Comparison of ENCODE assay signal across 18 cellular contexts in genomic region chr2:226669905-226670304, GRCh38.
DNase-seq lines count a peak whose midpoint lies in the region; ATAC-seq, FAIRE-seq and TF ChIP-seq lines count a peak whose summit lies in the region.
"Had no signal": no experiment of that assay in that cellular context is flagged by ENCODE, and none has a peak within 500 bp of the region (broad histone marks: within the 10 kb centered on the region; RNA-seq: fewer than 3 reads in every experiment).

No MANE protein-coding gene starts in this region.

- no peaks in the 10 kb centered on the region for H3K9me3 ChIP-seq in K562 (replicated peaks; ENCODE audit: control insufficient read depth, insufficient read depth, low read depth, low read length)
- no peaks in the 10 kb centered on the region for H3K9me3 ChIP-seq in transverse colon
- H3K9me3 ChIP-seq: thoracic aorta had no signal

- H3K9ac ChIP-seq in K562 (ENCODE audit: insufficient read depth in 1 of 2, low read depth in 2 of 2, low read length in 2 of 2) = no peak overlapping the region
- H3K9ac ChIP-seq: KMS-11 had no signal

- TF ChIP-seq EP300 in K562 (IDR thresholded peaks at IDR 0.05; ENCODE audit: low read length) = no peak
- no peak for TF ChIP-seq EP300 in transverse colon (IDR thresholded peaks at IDR 0.05; ENCODE audit: low read depth)

- no peak for FAIRE-seq in K562 (lab: Jason Lieb, UNC)

- H3K4me1 ChIP-seq in K562 (replicated peaks in 1 of 2; ENCODE audit: control insufficient read depth in 2 of 2, insufficient read depth in 2 of 2, low read length in 2 of 2) = no peaks in the 10 kb centered on the region; a peak in 1 of 5 replicates
- H3K4me1 ChIP-seq in transverse colon = peaks cover 0 to 7% (median 0%) of the 10 kb centered on the region in 4 donors

- no peaks in the 10 kb centered on the region for H3K79me2 ChIP-seq in K562 (ENCODE audit: control insufficient read depth, insufficient read depth, low read length)

- H3K36me3 ChIP-seq in K562 (ENCODE audit: control insufficient read depth, insufficient read depth, low read length) = no peaks in the 10 kb centered on the region
- H3K36me3 ChIP-seq in transverse colon = no peaks in the 10 kb centered on the region
- H3K36me3 ChIP-seq: thoracic aorta had no signal

- no peaks in the 10 kb centered on the region for H4K20me1 ChIP-seq in K562 (replicated peaks; ENCODE audit: control insufficient read depth, insufficient read depth, low read length)

- no peak for DNase-seq in K562 (ENCODE audit: extremely low read depth in 1 of 4, low spot score in 3 of 4)
- DNase-seq in substantia nigra (lab: John Stamatoyannopoulos, UW) = no peak
- no peak for DNase-seq in transverse colon
- no peak for DNase-seq in NCI-H146 treated with DMSO at 0.1 percent for 48 hours (lab: John Stamatoyannopoulos, UW; ENCODE audit: unreplicated experiment)
- DNase-seq in activated CD4-positive, alpha-beta T cell treated with anti-CD3 and anti-CD28 coated beads for 1 hour = no peak
- DNase-seq: activated CD4-positive, alpha-beta T cell treated with anti-CD3 and anti-CD28 coated beads for 4 hours; activated T-cell treated with anti-CD3 and anti-CD28 coated beads, Interleukin-2, amount 50 U/mL, for 4 hours; amygdala; Calu3; HFFc6; NCI-H2029; NCI-H526 had no signal

- H3K9me1 ChIP-seq in K562 (ENCODE audit: control insufficient read depth, insufficient read depth, low read length) = no peaks in the 10 kb centered on the region

- TF ChIP-seq POLR2A in K562 (conservative IDR thresholded peaks at IDR 0.05) (no peak), transverse colon (IDR thresholded peaks at IDR 0.05) (no peak)

- TF ChIP-seq CTCF in K562 (IDR thresholded peaks at IDR 0.05 in 2 of 3, conservative IDR thresholded peaks at IDR 0.05 in 1 of 3; ENCODE audit: insufficient read depth in 2 of 3, low read depth in 1 of 3, low read length in 3 of 3) (no peak), transverse colon (IDR thresholded peaks at IDR 0.05) (no peak)

- no peak overlapping the region for H3K4me2 ChIP-seq in K562 (ENCODE audit: insufficient read depth, low read length)
- H3K4me2 ChIP-seq: KMS-11 had no signal

- H3K27ac ChIP-seq in K562 (ENCODE audit: extremely low read depth, low read depth, low read length) (no peak overlapping the region), substantia nigra (ENCODE audit: low read depth, low read length, poor library complexity, severe bottlenecking) (no peak overlapping the region), transverse colon (no peak overlapping the region)
- H3K27ac ChIP-seq: KMS-11, RWPE1, thoracic aorta had no signal

- 3% methylated on average over 3 of the region's 3 CpGs for WGBS in K562 (ENCODE audit: insufficient coverage, low coverage, missing lambda C conversion rate)
- 76 to 89% methylated on average over 1 to 3 of the region's 3 CpGs for WGBS in transverse colon (ENCODE audit: low coverage in 1 of 2), 2 donors

- CTCF ChIA-PET in K562 (lab: Yijun Ruan, JAX; ENCODE audit: low intra/inter-chr PET ratio) = no interaction called here

- intact Hi-C loops in K562 (cut with micrococcal nuclease) = no loop called here
- intact Hi-C loops in transverse colon (cut with DNase I; ENCODE audit: low total_unique reads) = no loop called here

- in situ Hi-C loops in K562 (cut with MboI) (no loop called here), transverse colon (cut with MboI; ENCODE audit: low pct_ligation_motif_present in 1 of 4, low pct_unique_long_range_greater_than_20kb in 1 of 4, low sequenced_read_pairs in 3 of 4) (loop anchor here in 1 of 4 donors (25.0 kb wide), 1 partner anchor 117 kb away; the partner anchor contains the start of gene IRS1)

- TF ChIP-seq RAD21 in K562 (CRISPR knock-in tag; conservative IDR thresholded peaks at IDR 0.05 in 1 of 2, IDR thresholded peaks at IDR 0.05 in 1 of 2) = no peak

- POLR2A ChIA-PET in K562 (lab: Yijun Ruan, JAX) = interaction anchor here (1.2 kb wide), 1 partner anchor 8 kb away, joined by 3 read pairs; no protein-coding TSS in a partner anchor

- no peaks in the 10 kb centered on the region for H3K27me3 ChIP-seq in K562 (ENCODE audit: control insufficient read depth in 2 of 2, insufficient read depth in 2 of 2, low read length in 2 of 2)
- H3K27me3 ChIP-seq in transverse colon = no peaks in the 10 kb centered on the region

- ATAC-seq in GM18868 (IDR thresholded peaks at IDR 0.05; ENCODE audit: unreplicated experiment) (peak; percentile 78), GM21515 (IDR thresholded peaks at IDR 0.05; ENCODE audit: unreplicated experiment) (peak; percentile 67), HG03159 (IDR thresholded peaks at IDR 0.05; ENCODE audit: unreplicated experiment) (peak; percentile 69), K562 (no peak)
- ATAC-seq: activated T-cell treated with anti-CD3 and anti-CD28 coated beads, Interleukin-2, amount 50 U/mL, for 4 hours had no signal

- no peak overlapping the region for H2AFZ ChIP-seq in K562 (ENCODE audit: low read depth, low read length)

- no TSS peak for BruUV-seq in K562 (replicated peaks; lab: Mats Ljungman, UMichigan)

- no peak overlapping the region for H3K4me3 ChIP-seq in K562
- no peak overlapping the region for H3K4me3 ChIP-seq in transverse colon
- H3K4me3 ChIP-seq: thoracic aorta had no signal

TF ChIP-seq in K562, 482 proteins besides CTCF, POLR2A, EP300 and RAD21:
- TF ChIP-seq SPI1 (IDR thresholded peaks at IDR 0.05; ENCODE audit: borderline replicate concordance, low read depth, low read length) (peak; percentile 69), CREM (IDR thresholded peaks at IDR 0.05; ENCODE audit: low read depth) (no peak)
